26 cellular contexts compared by ENCODE assay signal in the genomic region with DNA sequence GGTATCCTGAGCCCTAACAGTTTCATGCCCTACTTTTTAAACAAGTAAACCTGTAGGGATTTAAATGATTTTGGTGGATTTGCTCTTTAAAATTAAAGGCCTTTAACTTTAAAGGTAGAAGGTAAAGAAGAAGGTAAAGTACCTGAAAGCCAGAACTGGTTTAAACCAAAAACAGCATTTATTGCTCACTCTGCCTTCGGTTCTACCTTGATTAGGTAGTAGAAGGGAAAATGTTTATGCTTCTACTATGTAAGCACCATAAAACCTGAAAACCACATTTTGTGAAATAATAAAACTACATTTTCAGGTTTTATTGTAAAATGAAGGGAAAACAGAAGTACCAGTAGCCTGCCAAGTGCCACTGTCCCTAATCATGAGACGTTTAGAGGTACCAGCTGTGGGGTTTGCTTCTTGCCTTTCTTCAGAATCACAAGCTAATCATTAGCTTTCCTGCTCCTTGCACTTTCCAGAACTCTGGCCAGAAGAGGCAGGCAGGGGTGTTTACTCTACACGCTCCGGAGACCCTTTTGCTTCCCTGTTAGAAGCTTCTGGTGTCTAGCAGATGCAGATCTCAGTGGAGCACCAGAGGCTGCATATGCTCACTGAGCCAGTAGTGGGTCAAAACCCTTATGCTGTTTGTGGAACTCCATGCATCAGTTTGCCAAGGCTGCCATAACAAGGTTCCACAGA.
"Had no signal": no experiment of that assay in that cellular context is flagged by ENCODE, and none has a peak within 500 bp of the region (broad histone marks: within the 10 kb centered on the region; RNA-seq: fewer than 3 reads in every experiment).

No MANE protein-coding gene starts in this region.

- H3K4me1 ChIP-seq: esophagus muscularis mucosa, foreskin keratinocyte, prostate gland, testis had no signal

- H3K27ac ChIP-seq: esophagus muscularis mucosa, foreskin keratinocyte, heart left ventricle, neutrophil, prostate gland, testis, VCaP had no signal

- H3K4me3 Mint-ChIP-seq: activated naive CD4-positive, alpha-beta T cell treated with anti-CD3 and anti-CD28 coated beads for 36 hours; activated naive CD8-positive, alpha-beta T cell treated with anti-CD3 and anti-CD28 coated beads, Interleukin-2, amount 10 ng/mL, durations not matched to agents 7 days and 5 days; activated T-cell treated with anti-CD3 and anti-CD28 coated beads, Interleukin-2, amount 50 U/mL, for 72 hours; mesothelial cell of epicardium; natural killer cell had no signal

- H3K36me3 ChIP-seq: esophagus muscularis mucosa, prostate gland had no signal

- DNase-seq: activated CD4-positive, alpha-beta T cell treated with anti-CD3 and anti-CD28 coated beads for 4 hours; activated CD4-positive, alpha-beta T cell treated with anti-CD3 and anti-CD28 coated beads, Interleukin-2, amount 50 U/mL, for 4 hours; activated naive CD4-positive, alpha-beta T cell treated with anti-CD3 and anti-CD28 coated beads for 36 hours; activated naive CD8-positive, alpha-beta T cell treated with anti-CD3 and anti-CD28 coated beads, Interleukin-2, amount 10 ng/mL, durations not matched to agents 7 days and 5 days; activated T-cell treated with anti-CD3 and anti-CD28 coated beads for 4 hours; activated T-cell treated with anti-CD3 and anti-CD28 coated beads, Interleukin-2, amount 50 U/mL, for 72 hours; amniotic stem cell; dermis blood vessel endothelial cell; effector CD4-positive, alpha-beta T cell; foreskin keratinocyte; heart left ventricle; mammary epithelial cell; natural killer cell; stimulated activated CD4-positive, alpha-beta T cell treated with anti-CD3 and anti-CD28 coated beads, Interleukin-2, amount 100 ng/mL, for 48 hours; stimulated activated naive CD4-positive, alpha-beta T cell treated with Interleukin-2 at 50 U/mL for 16 hours; T-helper 1 cell; testis; trophoblast cell had no signal

- FAIRE-seq: bronchial epithelial cell, colon, urothelium cell line had no signal

- H3K36me3 Mint-ChIP-seq: natural killer cell had no signal

- H3K9me3 ChIP-seq: esophagus muscularis mucosa, heart left ventricle, neutrophil, prostate gland, testis had no signal

- H3K4me3 ChIP-seq: esophagus muscularis mucosa, heart left ventricle, prostate gland, testis had no signal

- H3K27ac Mint-ChIP-seq: activated naive CD4-positive, alpha-beta T cell treated with anti-CD3 and anti-CD28 coated beads for 36 hours; activated naive CD8-positive, alpha-beta T cell treated with anti-CD3 and anti-CD28 coated beads, Interleukin-2, amount 10 ng/mL, durations not matched to agents 7 days and 5 days; activated T-cell treated with anti-CD3 and anti-CD28 coated beads, Interleukin-2, amount 50 U/mL, for 72 hours; mesothelial cell of epicardium; natural killer cell had no signal

- ATAC-seq: activated T-cell treated with anti-CD3 and anti-CD28 coated beads, Interleukin-2, amount 50 U/mL, for 72 hours; foreskin keratinocyte; heart left ventricle; natural killer cell had no signal

- H3K27me3 Mint-ChIP-seq: activated naive CD8-positive, alpha-beta T cell treated with anti-CD3 and anti-CD28 coated beads, Interleukin-2, amount 10 ng/mL, durations not matched to agents 7 days and 5 days had no signal
